Comparison of ENCODE assay signal across 14 cellular contexts in the genomic region with DNA sequence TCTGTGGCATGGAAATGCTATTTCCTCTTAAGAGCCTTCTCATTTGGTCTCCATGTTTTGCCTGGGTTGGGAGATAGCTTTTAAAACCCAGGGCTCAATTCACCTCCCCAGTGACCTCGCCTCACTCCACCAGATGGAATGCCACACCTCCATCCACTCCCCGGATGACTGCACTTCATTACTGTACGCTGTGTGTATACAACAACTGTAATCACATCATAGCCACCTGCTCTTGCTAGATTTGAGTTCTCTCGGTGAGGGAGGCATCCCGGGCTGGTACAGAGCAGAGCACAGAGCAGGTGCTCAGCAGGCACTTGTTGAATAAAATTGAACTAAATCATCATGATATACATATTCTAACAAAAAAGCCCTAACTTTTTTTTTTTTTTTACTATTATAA. TPM values are rescaled to one million over a fixed set of nuclear protein-coding genes. Genes with fewer than 3 reads are reported as not detected.
DNase-seq lines count a peak whose midpoint lies in the region; ATAC-seq and TF ChIP-seq lines count a peak whose summit lies in the region.
"Had no signal": no experiment of that assay in that cellular context is flagged by ENCODE, and none has a peak within 500 bp of the region (broad histone marks: within the 10 kb centered on the region; RNA-seq: fewer than 3 reads in every experiment).

No MANE protein-coding gene starts in this region.

- H3K27me3 Mint-ChIP-seq in T-helper 2 cell treated with Interferon-gamma antibody and Interleukin-4, amounts not matched to agents 5 μg/mL and 100 μg/mL, for 36 hours (ENCODE audit: low read depth) = no peaks in the 10 kb centered on the region
- H3K27me3 Mint-ChIP-seq: activated naive CD4-positive, alpha-beta T cell treated with anti-CD3 and anti-CD28 coated beads, Interleukin-2, amount 50 U/mL, for 24 hours had no signal

- no peaks in the 10 kb centered on the region for H3K9me3 Mint-ChIP-seq in stimulated activated effector memory CD8-positive, alpha-beta T cell treated with anti-CD3 and anti-CD28 coated beads, Interleukin-12 subunit alpha, Interleukin-12 subunit beta, amount 100 ng/mL, for 72 hours
- H3K9me3 Mint-ChIP-seq in T-helper 2 cell treated with Interferon-gamma antibody and Interleukin-4, amounts not matched to agents 5 μg/mL and 100 μg/mL, for 36 hours = no peaks in the 10 kb centered on the region
- H3K9me3 Mint-ChIP-seq: activated naive CD4-positive, alpha-beta T cell treated with anti-CD3 and anti-CD28 coated beads, Interleukin-2, amount 50 U/mL, for 24 hours; natural killer cell had no signal

- no peak overlapping the region for H3K27ac Mint-ChIP-seq in stimulated activated effector memory CD8-positive, alpha-beta T cell treated with anti-CD3 and anti-CD28 coated beads, Interleukin-12 subunit alpha, Interleukin-12 subunit beta, amount 100 ng/mL, for 72 hours
- H3K27ac Mint-ChIP-seq in T-helper 2 cell treated with Interferon-gamma antibody and Interleukin-4, amounts not matched to agents 5 μg/mL and 100 μg/mL, for 36 hours = no peak overlapping the region
- H3K27ac Mint-ChIP-seq: activated naive CD4-positive, alpha-beta T cell treated with anti-CD3 and anti-CD28 coated beads, Interleukin-2, amount 50 U/mL, for 24 hours; natural killer cell had no signal

- no peak for TF ChIP-seq CTCF in omental fat pad (IDR thresholded peaks at IDR 0.05)

- H3K4me3 Mint-ChIP-seq in stimulated activated effector memory CD8-positive, alpha-beta T cell treated with anti-CD3 and anti-CD28 coated beads, Interleukin-12 subunit alpha, Interleukin-12 subunit beta, amount 100 ng/mL, for 72 hours = no peak overlapping the region
- H3K4me3 Mint-ChIP-seq in T-helper 2 cell treated with Interferon-gamma antibody and Interleukin-4, amounts not matched to agents 5 μg/mL and 100 μg/mL, for 36 hours = no peak overlapping the region
- H3K4me3 Mint-ChIP-seq: activated naive CD4-positive, alpha-beta T cell treated with anti-CD3 and anti-CD28 coated beads, Interleukin-2, amount 50 U/mL, for 24 hours; natural killer cell had no signal

- H3K36me3 Mint-ChIP-seq in stimulated activated effector memory CD8-positive, alpha-beta T cell treated with anti-CD3 and anti-CD28 coated beads, Interleukin-12 subunit alpha, Interleukin-12 subunit beta, amount 100 ng/mL, for 72 hours = peaks cover 24% of the 10 kb centered on the region
- no peaks in the 10 kb centered on the region for H3K36me3 Mint-ChIP-seq in T-helper 2 cell treated with Interferon-gamma antibody and Interleukin-4, amounts not matched to agents 5 μg/mL and 100 μg/mL, for 36 hours (ENCODE audit: low read depth)
- H3K36me3 Mint-ChIP-seq: activated naive CD4-positive, alpha-beta T cell treated with anti-CD3 and anti-CD28 coated beads, Interleukin-2, amount 50 U/mL, for 24 hours; natural killer cell had no signal

- H3K4me1 Mint-ChIP-seq in stimulated activated effector memory CD8-positive, alpha-beta T cell treated with anti-CD3 and anti-CD28 coated beads, Interleukin-12 subunit alpha, Interleukin-12 subunit beta, amount 100 ng/mL, for 72 hours = peaks cover 12% of the 10 kb centered on the region
- peaks cover 4% of the 10 kb centered on the region for H3K4me1 Mint-ChIP-seq in T-helper 2 cell treated with Interferon-gamma antibody and Interleukin-4, amounts not matched to agents 5 μg/mL and 100 μg/mL, for 36 hours (ENCODE audit: low read depth)

- DNase-seq in DMS 273 treated with DMSO at 0.1 percent for 48 hours (lab: John Stamatoyannopoulos, UW) (peak; percentile 88), NCI-H187 (lab: John Stamatoyannopoulos, UW) (peak; percentile 22 to 51), NCI-H69 (lab: John Stamatoyannopoulos, UW) (peak; percentile 93), glomerular visceral epithelial cell (ENCODE audit: extremely low spot score) (peak; percentile 48), amygdala (lab: John Stamatoyannopoulos, UW) (no peak), omental fat pad (ENCODE audit: low spot score) (no peak)
- DNase-seq in stimulated activated effector memory CD8-positive, alpha-beta T cell treated with anti-CD3 and anti-CD28 coated beads, Interleukin-12 subunit alpha, Interleukin-12 subunit beta, amount 100 ng/mL, for 72 hours (ENCODE audit: low spot score in 2 of 2) = no peak
- DNase-seq in T-helper 2 cell treated with Interferon-gamma antibody and Interleukin-4, amounts not matched to agents 5 μg/mL and 100 μg/mL, for 36 hours (ENCODE audit: low spot score) = no peak
- DNase-seq: caudate nucleus, left cardiac atrium, natural killer cell, T-helper 2 cell had no signal

- no peak for ATAC-seq in stimulated activated effector memory CD8-positive, alpha-beta T cell treated with anti-CD3 and anti-CD28 coated beads, Interleukin-12 subunit alpha, Interleukin-12 subunit beta, amount 100 ng/mL, for 72 hours
- ATAC-seq in omental fat pad (ENCODE audit: low FRiP score) = no peak
- ATAC-seq: left cardiac atrium, natural killer cell had no signal

RNA-seq across cellular contexts. Expression of a gene that starts 26.0 kb away (rescaled TPM):
- total RNA-seq in omental fat pad = 10 to 100 TPM; 18.0 to 42.3 (median 21.5) TPM

RNA-seq across cellular contexts. Expression of a gene that starts 32.1 kb away (rescaled TPM):
- total RNA-seq in omental fat pad = 1 to 10 TPM in 1 of 4 donors, under 1 TPM in 2, not detected in 1; 0.36 to 4.5 (median 0.63) TPM
- total RNA-seq: endothelial cell of umbilical vein, natural killer cell had no signal

RNA-seq across cellular contexts. Expression of a gene that starts 49.1 kb away (rescaled TPM):
- 10 to 100 TPM; 33.5 to 52.6 (median 45.6) TPM for total RNA-seq in omental fat pad

Comparison
In these comparisons a context has a peak if more than half of its experiments do, and no peak if none do; other contexts are left out.
1. DNase-seq: peak in DMS 273 treated with DMSO at 0.1 percent for 48 hours (single experiment), NCI-H187 (2 of 2), NCI-H69 (single experiment) and glomerular visceral epithelial cell (single experiment); none in stimulated activated effector memory CD8-positive, alpha-beta T cell treated with anti-CD3 and anti-CD28 coated beads, Interleukin-12 subunit alpha, Interleukin-12 subunit beta, amount 100 ng/mL, for 72 hours (0 of 2), amygdala (0 of 56), omental fat pad (single experiment) and T-helper 2 cell treated with Interferon-gamma antibody and Interleukin-4, amounts not matched to agents 5 μg/mL and 100 μg/mL, for 36 hours (single experiment).